Comparison of ENCODE assay signal across 8 cellular contexts in genomic region chr7:73717991-73718405, GRCh38. TPM values are rescaled to one million over a fixed set of nuclear protein-coding genes. Genes with fewer than 3 reads are reported as not detected.
DNase-seq lines count a peak whose midpoint lies in the region; ATAC-seq lines count a peak whose summit lies in the region.

No MANE protein-coding gene starts in this region.

- H3K4me3 ChIP-seq in mesenchymal stem cell (ENCODE audit: insufficient read depth in 1 of 2, low read depth in 1 of 2, low read length in 2 of 2) = peak overlapping the region; percentile 86 to 89

- no peak overlapping the region for H2BK12ac ChIP-seq in mesenchymal stem cell (ENCODE audit: low read length in 2 of 2)

- peak overlapping the region; percentile 48 for H3K27ac ChIP-seq in mesenchymal stem cell (ENCODE audit: low read length, poor library complexity, severe bottlenecking)

- WGBS in mesenchymal stem cell = 2% methylated on average over 10 of the region's 10 CpGs

- H4K8ac ChIP-seq in mesenchymal stem cell (ENCODE audit: low read length) = no peak overlapping the region

- ATAC-seq in stimulated activated effector memory CD8-positive, alpha-beta T cell treated with anti-CD3 and anti-CD28 coated beads, Interleukin-12 subunit alpha, Interleukin-12 subunit beta, amount 100 ng/mL, for 72 hours = peak; percentile 85

- H3K4me1 Mint-ChIP-seq in activated naive CD4-positive, alpha-beta T cell treated with anti-CD3 and anti-CD28 coated beads for 36 hours (ENCODE audit: low read depth) = peaks cover 33% of the 10 kb centered on the region
- H3K4me1 Mint-ChIP-seq in stimulated activated effector memory CD8-positive, alpha-beta T cell treated with anti-CD3 and anti-CD28 coated beads, Interleukin-12 subunit alpha, Interleukin-12 subunit beta, amount 100 ng/mL, for 72 hours = peaks cover 41% of the 10 kb centered on the region

- CTCF ChIA-PET in activated naive CD4-positive, alpha-beta T cell treated with anti-CD3 and anti-CD28 coated beads for 36 hours (lab: Charles Lee) = interaction anchor here (1.3 kb wide), 1 partner anchor 17 kb away, joined by 4 read pairs; no protein-coding TSS in a partner anchor

- H3K9ac ChIP-seq in mesenchymal stem cell (ENCODE audit: low read length) = peak overlapping the region; percentile 88

- no peaks in the 10 kb centered on the region for H3K36me3 Mint-ChIP-seq in activated naive CD4-positive, alpha-beta T cell treated with anti-CD3 and anti-CD28 coated beads for 36 hours (ENCODE audit: low read depth)
- peaks cover 39% of the 10 kb centered on the region for H3K36me3 Mint-ChIP-seq in stimulated activated effector memory CD8-positive, alpha-beta T cell treated with anti-CD3 and anti-CD28 coated beads, Interleukin-12 subunit alpha, Interleukin-12 subunit beta, amount 100 ng/mL, for 72 hours

- peak overlapping the region; percentile 6 for H2AK5ac ChIP-seq in mesenchymal stem cell (ENCODE audit: low read length, severe bottlenecking)

- peak overlapping the region in 1 of 2 experiments; percentile 78 for H3K18ac ChIP-seq in mesenchymal stem cell (ENCODE audit: low read depth in 1 of 2, low read length in 2 of 2)

- no peak overlapping the region for H4K91ac ChIP-seq in mesenchymal stem cell (ENCODE audit: low read length)

- H2BK120ac ChIP-seq in mesenchymal stem cell (ENCODE audit: low read depth, low read length) = no peak overlapping the region

- no peak overlapping the region for H2BK5ac ChIP-seq in mesenchymal stem cell (ENCODE audit: low read depth, low read length, poor library complexity, severe bottlenecking)

- no peak overlapping the region for H2AFZ ChIP-seq in mesenchymal stem cell (ENCODE audit: low read depth, low read length)

- peak overlapping the region; percentile 72 for H3K27ac Mint-ChIP-seq in activated naive CD4-positive, alpha-beta T cell treated with anti-CD3 and anti-CD28 coated beads for 36 hours
- H3K27ac Mint-ChIP-seq in stimulated activated effector memory CD8-positive, alpha-beta T cell treated with anti-CD3 and anti-CD28 coated beads, Interleukin-12 subunit alpha, Interleukin-12 subunit beta, amount 100 ng/mL, for 72 hours = peak overlapping the region; percentile 89

- peaks cover 2% of the 10 kb centered on the region for H3K27me3 Mint-ChIP-seq in activated naive CD4-positive, alpha-beta T cell treated with anti-CD3 and anti-CD28 coated beads for 36 hours (ENCODE audit: low read depth)

- H3K4me3 Mint-ChIP-seq in activated naive CD4-positive, alpha-beta T cell treated with anti-CD3 and anti-CD28 coated beads for 36 hours = peak overlapping the region; percentile 77
- peak overlapping the region; percentile 82 for H3K4me3 Mint-ChIP-seq in stimulated activated effector memory CD8-positive, alpha-beta T cell treated with anti-CD3 and anti-CD28 coated beads, Interleukin-12 subunit alpha, Interleukin-12 subunit beta, amount 100 ng/mL, for 72 hours

- intact Hi-C loops in activated naive CD4-positive, alpha-beta T cell treated with anti-CD3 and anti-CD28 coated beads for 36 hours (cut with micrococcal nuclease) = loop anchor here (2.0 to 10.0 kb wide), 5 partner anchors 51 to 937 kb away; partner anchors contain the start of genes BAZ1B, GTF2I, TYW1B and VPS37D

- H3K23ac ChIP-seq in mesenchymal stem cell (ENCODE audit: low read length in 2 of 2) = no peak overlapping the region

- H3K9me3 Mint-ChIP-seq in activated naive CD4-positive, alpha-beta T cell treated with anti-CD3 and anti-CD28 coated beads for 36 hours = no peaks in the 10 kb centered on the region
- no peaks in the 10 kb centered on the region for H3K9me3 Mint-ChIP-seq in stimulated activated effector memory CD8-positive, alpha-beta T cell treated with anti-CD3 and anti-CD28 coated beads, Interleukin-12 subunit alpha, Interleukin-12 subunit beta, amount 100 ng/mL, for 72 hours

- peaks cover 47% of the 10 kb centered on the region for H3K4me1 ChIP-seq in mesenchymal stem cell (ENCODE audit: control insufficient read depth, insufficient read depth, low read depth, low read length)

- DNase-seq in H4 (ENCODE audit: low spot score) (peak; percentile 86), SKM-1 (lab: John Stamatoyannopoulos, UW; ENCODE audit: unreplicated experiment) (peak; percentile 65), mesenchymal stem cell (peak; percentile 95), NCI-H1417 treated with DMSO at 0.1 percent for 48 hours (lab: John Stamatoyannopoulos, UW) (no peak), SHP77 treated with DMSO at 0.1 percent for 48 hours (lab: John Stamatoyannopoulos, UW) (no peak), globus pallidus (ENCODE audit: low spot score) (no peak)
- peak; percentile 91 for DNase-seq in activated naive CD4-positive, alpha-beta T cell treated with anti-CD3 and anti-CD28 coated beads for 36 hours
- DNase-seq in stimulated activated effector memory CD8-positive, alpha-beta T cell treated with anti-CD3 and anti-CD28 coated beads, Interleukin-12 subunit alpha, Interleukin-12 subunit beta, amount 100 ng/mL, for 72 hours (ENCODE audit: low spot score in 2 of 2) = peak; percentile 59 to 86

- H2BK15ac ChIP-seq in mesenchymal stem cell (ENCODE audit: low read depth, poor library complexity, severe bottlenecking) = no peak overlapping the region

- H3K4ac ChIP-seq in mesenchymal stem cell (ENCODE audit: low read depth in 1 of 2, low read length in 2 of 2) = no peak overlapping the region

- H3K27me3 ChIP-seq in mesenchymal stem cell (ENCODE audit: control insufficient read depth in 1 of 2, insufficient read depth in 1 of 2, low read length in 2 of 2) = no peaks in the 10 kb centered on the region

- H3K14ac ChIP-seq in mesenchymal stem cell (ENCODE audit: low read length in 2 of 2) = no peak overlapping the region

- no peaks in the 10 kb centered on the region for H3K9me3 ChIP-seq in mesenchymal stem cell (ENCODE audit: control insufficient read depth, low read length)

- H3K4me2 ChIP-seq in mesenchymal stem cell (ENCODE audit: low read length, poor library complexity, severe bottlenecking) = peak overlapping the region; percentile 74

- H3K79me1 ChIP-seq in mesenchymal stem cell (replicated peaks; ENCODE audit: low read length, poor library complexity, severe bottlenecking) = no peaks in the 10 kb centered on the region

- H3K36me3 ChIP-seq in mesenchymal stem cell (ENCODE audit: control insufficient read depth in 1 of 2, insufficient read depth in 2 of 2, low read depth in 1 of 2, low read length in 2 of 2) = peaks cover 15 to 20% of the 10 kb centered on the region in 2 experiments

RNA-seq across cellular contexts. Expression of gene STX1A, which starts 1.5 kb away (rescaled TPM):
- total RNA-seq in H4 (2014; rRNA removed; shearing (Covaris generic)) = 3.5 and 12.1 TPM in 2 replicates
- total RNA-seq in activated naive CD4-positive, alpha-beta T cell treated with anti-CD3 and anti-CD28 coated beads for 36 hours = 10 to 100 TPM; 23.7 to 24.1 TPM
- polyA plus RNA-seq in mesenchymal stem cell (2013, experiment 1 of 2) = 10.0 TPM
- polyA plus RNA-seq in mesenchymal stem cell (2013, experiment 2 of 2) = 9.9 TPM

RNA-seq across cellular contexts. Expression of gene ABHD11, which starts 20.6 kb away (rescaled TPM):
- total RNA-seq in H4 (2014; rRNA removed; shearing (Covaris generic)) = 25.8 and 37.7 TPM in 2 replicates
- 10 to 100 TPM in 1 of 2 experiments, 1 to 10 TPM in 1; 9.4 to 11.3 TPM for total RNA-seq in activated naive CD4-positive, alpha-beta T cell treated with anti-CD3 and anti-CD28 coated beads for 36 hours
- 7.2 TPM for polyA plus RNA-seq in mesenchymal stem cell (2013, experiment 1 of 2)
- 7.1 TPM for polyA plus RNA-seq in mesenchymal stem cell (2013, experiment 2 of 2)

RNA-seq across cellular contexts. Expression of gene BUD23, which starts 34.6 kb away (rescaled TPM):
- 31.9 and 80.5 TPM in 2 replicates for total RNA-seq in H4 (2014; rRNA removed; shearing (Covaris generic))
- 100 to 1,000 TPM in 1 of 2 experiments, 10 to 100 TPM in 1; 95.1 to 110 TPM for total RNA-seq in activated naive CD4-positive, alpha-beta T cell treated with anti-CD3 and anti-CD28 coated beads for 36 hours
- 75.0 TPM for polyA plus RNA-seq in mesenchymal stem cell (2013, experiment 1 of 2)
- polyA plus RNA-seq in mesenchymal stem cell (2013, experiment 2 of 2) = 76.6 TPM

RNA-seq across cellular contexts. Expression of gene DNAJC30, which starts 34.7 kb away (rescaled TPM):
- 2.0 and 2.7 TPM in 2 replicates for total RNA-seq in H4 (2014; rRNA removed; shearing (Covaris generic))
- 1 to 10 TPM; 4.2 to 4.4 TPM for total RNA-seq in activated naive CD4-positive, alpha-beta T cell treated with anti-CD3 and anti-CD28 coated beads for 36 hours
- polyA plus RNA-seq in mesenchymal stem cell (2013, experiment 1 of 2) = 11.8 TPM
- 12.1 TPM for polyA plus RNA-seq in mesenchymal stem cell (2013, experiment 2 of 2)

RNA-seq across cellular contexts. Expression of gene VPS37D, which starts 50.4 kb away (rescaled TPM):
- 3.7 and 6.3 TPM in 2 replicates for total RNA-seq in H4 (2014; rRNA removed; shearing (Covaris generic))
- not detected for total RNA-seq in activated naive CD4-positive, alpha-beta T cell treated with anti-CD3 and anti-CD28 coated beads for 36 hours
- 3.1 TPM for polyA plus RNA-seq in mesenchymal stem cell (2013, experiment 1 of 2)
- 2.9 TPM for polyA plus RNA-seq in mesenchymal stem cell (2013, experiment 2 of 2)

Comparison
In these comparisons a context has a peak if more than half of its experiments do, and no peak if none do; other contexts are left out.
1. DNase-seq: peak in H4 (single experiment), SKM-1 (single experiment), activated naive CD4-positive, alpha-beta T cell treated with anti-CD3 and anti-CD28 coated beads for 36 hours (single experiment), mesenchymal stem cell (single experiment) and stimulated activated effector memory CD8-positive, alpha-beta T cell treated with anti-CD3 and anti-CD28 coated beads, Interleukin-12 subunit alpha, Interleukin-12 subunit beta, amount 100 ng/mL, for 72 hours (2 of 2); none in NCI-H1417 treated with DMSO at 0.1 percent for 48 hours (single experiment), SHP77 treated with DMSO at 0.1 percent for 48 hours (single experiment) and globus pallidus (single experiment).